Comparison of ENCODE assay signal across 26 cellular contexts in the genomic region with DNA sequence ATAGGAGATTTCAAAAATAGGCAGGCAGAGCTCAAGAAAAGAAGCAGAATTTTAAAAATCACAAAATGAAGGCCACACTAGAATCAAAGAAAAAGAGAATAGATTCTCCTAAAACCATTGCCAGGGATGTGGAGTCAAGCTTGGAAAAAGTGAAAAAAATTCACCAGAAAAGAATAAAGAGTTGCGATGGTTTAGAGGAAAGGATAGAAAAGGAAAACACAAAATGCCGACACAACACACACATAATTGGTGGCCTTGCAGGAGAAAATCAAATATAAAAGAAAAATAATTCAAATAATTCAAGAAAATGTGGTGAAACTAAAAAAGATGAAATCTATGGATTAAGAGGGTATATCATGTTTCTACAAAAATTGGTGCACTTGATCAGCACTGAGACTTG.
"Had no signal": no experiment of that assay in that cellular context is flagged by ENCODE, and none has a peak within 500 bp of the region (broad histone marks: within the 10 kb centered on the region; RNA-seq: fewer than 3 reads in every experiment).

No MANE protein-coding gene starts in this region.

- H3K27me3 ChIP-seq: neural progenitor cell, right atrium auricular region, transverse colon, upper lobe of right lung, vagina had no signal

- H3K4me1 ChIP-seq: neural progenitor cell, parathyroid adenoma, transverse colon, upper lobe of right lung, vagina had no signal

- H3K27me3 Mint-ChIP-seq: stimulated activated naive CD8-positive, alpha-beta T cell treated with anti-CD3 and anti-CD28 coated beads, Interleukin-15, amount 100 ng/mL, for 72 hours had no signal

- H3K4me1 Mint-ChIP-seq: nephron had no signal

- H3K27ac ChIP-seq: coronary artery, esophagus squamous epithelium, lower lobe of right lung, neural progenitor cell, parathyroid adenoma, right atrium auricular region, suprapubic skin, transverse colon, upper lobe of right lung, vagina had no signal

- H3K4me3 ChIP-seq: coronary artery, esophagus squamous epithelium, lower lobe of right lung, neural progenitor cell, right atrium auricular region, smooth muscle cell, suprapubic skin, transverse colon, upper lobe of right lung, vagina had no signal

- H3K36me3 ChIP-seq: esophagus squamous epithelium, lower lobe of right lung, neural progenitor cell, right atrium auricular region, suprapubic skin, transverse colon, upper lobe of right lung, vagina had no signal

- ATAC-seq: left ventricle myocardium superior; lower lobe of right lung; sciatic nerve; stimulated activated naive CD8-positive, alpha-beta T cell treated with anti-CD3 and anti-CD28 coated beads, Interleukin-15, amount 100 ng/mL, for 72 hours; upper lobe of right lung had no signal

- H3K36me3 Mint-ChIP-seq: neural progenitor cell had no signal

- H3K27ac Mint-ChIP-seq: naive B cell, nephron, neural progenitor cell, progenitor cell of endocrine pancreas had no signal

- DNase-seq: dermis blood vessel endothelial cell; effector memory CD4-positive, alpha-beta T cell; esophagus squamous epithelium; foreskin melanocyte; hypothalamus; left ventricle myocardium superior; lower lobe of right lung; naive B cell; stimulated activated CD4-positive, alpha-beta T cell treated with anti-CD3 and anti-CD28 coated beads, Interleukin-12 subunit alpha, Interleukin-12 subunit beta, amount 100 ng/mL, for 4 hours; stimulated activated CD4-positive, alpha-beta T cell treated with anti-CD3 and anti-CD28 coated beads, Interleukin-1b, Interleukin-23, amount 100 ng/mL, for 48 hours; stimulated activated CD4-positive, alpha-beta T cell treated with anti-CD3 and anti-CD28 coated beads, Interleukin-4, amount 100 ng/mL, for 1 hour; stimulated activated CD8-positive, alpha-beta memory T cell treated with anti-CD3 and anti-CD28 coated beads, Interleukin-4, amount 100 ng/mL, for 48 hours; stimulated activated naive CD4-positive, alpha-beta T cell; stimulated activated naive CD8-positive, alpha-beta T cell treated with anti-CD3 and anti-CD28 coated beads, Interleukin-15, amount 100 ng/mL, for 72 hours; transverse colon; upper lobe of right lung had no signal

- H3K4me3 Mint-ChIP-seq: naive B cell; nephron; neural progenitor cell; stimulated activated naive CD8-positive, alpha-beta T cell treated with anti-CD3 and anti-CD28 coated beads, Interleukin-15, amount 100 ng/mL, for 72 hours had no signal
